ENCODE assay signal across 18 cellular contexts in genomic region chr3:56612146-56612545, GRCh38. TPM values are rescaled to one million over a fixed set of nuclear protein-coding genes. Genes with fewer than 3 reads are reported as not detected.
DNase-seq lines count a peak whose midpoint lies in the region; ATAC-seq lines count a peak whose summit lies in the region.
"Had no signal": no experiment of that assay in that cellular context is flagged by ENCODE, and none has a peak within 500 bp of the region (broad histone marks: within the 10 kb centered on the region; RNA-seq: fewer than 3 reads in every experiment).

No MANE protein-coding gene starts in this region.

- peaks cover 75% of the 10 kb centered on the region for H3K4me1 Mint-ChIP-seq in activated naive CD4-positive, alpha-beta T cell treated with anti-CD3 and anti-CD28 coated beads, Interleukin-2, amount 50 U/mL, for 24 hours
- peaks cover 69% of the 10 kb centered on the region for H3K4me1 Mint-ChIP-seq in activated CD4-positive, alpha-beta memory T cell treated with anti-CD3 and anti-CD28 coated beads for 36 hours (ENCODE audit: low read depth)
- peaks cover 77% of the 10 kb centered on the region for H3K4me1 Mint-ChIP-seq in central memory CD8-positive, alpha-beta T cell

- POLR2A ChIA-PET in activated CD4-positive, alpha-beta memory T cell treated with anti-CD3 and anti-CD28 coated beads for 36 hours (lab: Charles Lee): no interaction called here

- peak; percentile 32 for ATAC-seq in central memory CD8-positive, alpha-beta T cell (replicated peaks; ENCODE audit: extremely low read depth, poor library complexity, severe bottlenecking)
- ATAC-seq in sciatic nerve (no peak), GM21723 (IDR thresholded peaks at IDR 0.05; ENCODE audit: unreplicated experiment) (no peak)
- ATAC-seq: gastroesophageal sphincter, left lung had no signal

- peaks cover 67% of the 10 kb centered on the region for H3K36me3 Mint-ChIP-seq in activated naive CD4-positive, alpha-beta T cell treated with anti-CD3 and anti-CD28 coated beads, Interleukin-2, amount 50 U/mL, for 24 hours
- peaks cover 69% of the 10 kb centered on the region for H3K36me3 Mint-ChIP-seq in activated CD4-positive, alpha-beta memory T cell treated with anti-CD3 and anti-CD28 coated beads for 36 hours
- peaks cover 19% of the 10 kb centered on the region for H3K36me3 Mint-ChIP-seq in central memory CD8-positive, alpha-beta T cell (ENCODE audit: insufficient read depth)
- H3K36me3 Mint-ChIP-seq: natural killer cell had no signal

- CTCF ChIA-PET in activated CD4-positive, alpha-beta memory T cell treated with anti-CD3 and anti-CD28 coated beads for 36 hours (lab: Charles Lee): no interaction called here

- H3K27me3 Mint-ChIP-seq in activated naive CD4-positive, alpha-beta T cell treated with anti-CD3 and anti-CD28 coated beads, Interleukin-2, amount 50 U/mL, for 24 hours: no peaks in the 10 kb centered on the region
- no peaks in the 10 kb centered on the region for H3K27me3 Mint-ChIP-seq in activated CD4-positive, alpha-beta memory T cell treated with anti-CD3 and anti-CD28 coated beads for 36 hours
- H3K27me3 Mint-ChIP-seq in central memory CD8-positive, alpha-beta T cell: no peaks in the 10 kb centered on the region

- DNase-seq in activated naive CD4-positive, alpha-beta T cell treated with anti-CD3 and anti-CD28 coated beads, Interleukin-2, amount 50 U/mL, for 16 hours: no peak
- no peak for DNase-seq in activated CD4-positive, alpha-beta memory T cell treated with anti-CD3 and anti-CD28 coated beads for 36 hours
- DNase-seq in central memory CD8-positive, alpha-beta T cell (ENCODE audit: low spot score in 2 of 2): no peak
- no peak for DNase-seq in sciatic nerve (ENCODE audit: low spot score)
- no peak for DNase-seq in activated effector memory CD4-positive, alpha-beta T cell treated with Interleukin-2 at 50 U/mL for 16 hours
- DNase-seq: activated T-cell treated with anti-CD3 and anti-CD28 coated beads for 4 hours; hippocampal formation; Karpas-422; left lung; MV-4-11; natural killer cell; NCI-H2171; NCI-H526; SIG-M5; stimulated activated CD4-positive, alpha-beta T cell treated with anti-CD3 and anti-CD28 coated beads, Interleukin-2, amount 100 ng/mL, for 24 hours had no signal

- intact Hi-C loops in activated CD4-positive, alpha-beta memory T cell treated with anti-CD3 and anti-CD28 coated beads for 36 hours (cut with micrococcal nuclease): loop anchor here (10.0 kb wide), 1 partner anchor 63 kb away; no protein-coding TSS in a partner anchor
- intact Hi-C loops in sciatic nerve (cut with DNase I): no loop called here

- peaks cover 5% of the 10 kb centered on the region for H3K9me3 Mint-ChIP-seq in activated naive CD4-positive, alpha-beta T cell treated with anti-CD3 and anti-CD28 coated beads, Interleukin-2, amount 50 U/mL, for 24 hours
- H3K9me3 Mint-ChIP-seq in activated CD4-positive, alpha-beta memory T cell treated with anti-CD3 and anti-CD28 coated beads for 36 hours: peaks cover 10% of the 10 kb centered on the region
- no peaks in the 10 kb centered on the region for H3K9me3 Mint-ChIP-seq in central memory CD8-positive, alpha-beta T cell
- H3K9me3 Mint-ChIP-seq: natural killer cell had no signal

- peak overlapping the region; percentile 64 for H3K27ac Mint-ChIP-seq in activated naive CD4-positive, alpha-beta T cell treated with anti-CD3 and anti-CD28 coated beads, Interleukin-2, amount 50 U/mL, for 24 hours
- peak overlapping the region; percentile 16 for H3K27ac Mint-ChIP-seq in activated CD4-positive, alpha-beta memory T cell treated with anti-CD3 and anti-CD28 coated beads for 36 hours
- peak overlapping the region; percentile 9 for H3K27ac Mint-ChIP-seq in central memory CD8-positive, alpha-beta T cell (ENCODE audit: low read depth)
- H3K27ac Mint-ChIP-seq: natural killer cell had no signal

- peak overlapping the region; percentile 49 for H3K4me3 Mint-ChIP-seq in activated naive CD4-positive, alpha-beta T cell treated with anti-CD3 and anti-CD28 coated beads, Interleukin-2, amount 50 U/mL, for 24 hours
- H3K4me3 Mint-ChIP-seq in activated CD4-positive, alpha-beta memory T cell treated with anti-CD3 and anti-CD28 coated beads for 36 hours: no peak overlapping the region
- H3K4me3 Mint-ChIP-seq in central memory CD8-positive, alpha-beta T cell: peak overlapping the region; percentile 21
- H3K4me3 Mint-ChIP-seq: natural killer cell had no signal

RNA-seq across cellular contexts. Expression of gene CCDC66, which starts 55.2 kb away (rescaled TPM):
- total RNA-seq in activated CD4-positive, alpha-beta memory T cell treated with anti-CD3 and anti-CD28 coated beads for 36 hours: 10 to 100 TPM; 21.0 to 29.4 TPM
- 52.1 TPM for total RNA-seq in sciatic nerve

Comparison
In these comparisons a context has a peak if more than half of its experiments do, and no peak if none do; other contexts are left out.
1. H3K27ac Mint-ChIP-seq: peak in every context shown above with its lines; median percentile 64 in activated naive CD4-positive, alpha-beta T cell treated with anti-CD3 and anti-CD28 coated beads, Interleukin-2, amount 50 U/mL, for 24 hours; 16 in activated CD4-positive, alpha-beta memory T cell treated with anti-CD3 and anti-CD28 coated beads for 36 hours; 9 in central memory CD8-positive, alpha-beta T cell.